ENCODE assay signal across 18 cellular contexts in the genomic region with DNA sequence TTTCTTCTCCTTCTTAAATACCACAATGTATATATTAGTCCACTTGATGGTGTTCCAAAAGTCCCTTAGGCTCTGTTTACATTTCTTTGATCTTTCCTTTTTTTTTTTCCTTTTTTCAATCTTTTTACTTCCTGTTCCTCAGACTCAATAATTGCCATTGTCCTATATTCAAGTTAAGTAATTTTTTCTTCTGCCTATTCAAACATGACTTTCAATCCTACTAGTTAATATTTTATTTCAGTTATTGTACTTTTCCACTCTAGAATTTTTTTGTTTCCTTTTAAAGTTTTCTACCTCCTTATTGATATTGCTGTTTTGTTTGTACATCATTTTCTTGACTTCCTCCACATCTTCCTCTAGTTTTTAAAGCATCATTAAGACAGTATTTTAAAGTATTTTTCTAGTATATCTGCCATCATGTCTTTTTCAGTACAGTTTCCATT. TPM values are rescaled to one million over a fixed set of nuclear protein-coding genes. Genes with fewer than 3 reads are reported as not detected.
A peak's percentile ranks its signal among the peaks of the same experiment; 100 is the strongest.
DNase-seq lines count a peak whose midpoint lies in the region; ATAC-seq, FAIRE-seq and TF ChIP-seq lines count a peak whose summit lies in the region.
"Had no signal": no experiment of that assay in that cellular context is flagged by ENCODE, and none has a peak within 500 bp of the region (broad histone marks: within the 10 kb centered on the region; RNA-seq: fewer than 3 reads in every experiment).

No MANE protein-coding gene starts in this region.

- no peak overlapping the region for H2AFZ ChIP-seq in K562 (ENCODE audit: low read depth, low read length)

- no peaks in the 10 kb centered on the region for H3K9me3 Mint-ChIP-seq in activated naive CD8-positive, alpha-beta T cell (ENCODE audit: low read depth)
- H3K9me3 Mint-ChIP-seq in activated naive CD8-positive, alpha-beta T cell treated with anti-CD3 and anti-CD28 coated beads for 36 hours, result no peaks in the 10 kb centered on the region
- H3K9me3 Mint-ChIP-seq: IgD-negative memory B cell had no signal

- no peak for TF ChIP-seq RAD21 in K562 (CRISPR knock-in tag; conservative IDR thresholded peaks at IDR 0.05 in 1 of 2, IDR thresholded peaks at IDR 0.05 in 1 of 2)

- no peak overlapping the region for H3K9ac ChIP-seq in K562 (ENCODE audit: insufficient read depth in 1 of 2, low read depth in 2 of 2, low read length in 2 of 2)

- H3K27me3 Mint-ChIP-seq in activated naive CD8-positive, alpha-beta T cell, result no peaks in the 10 kb centered on the region
- no peaks in the 10 kb centered on the region for H3K27me3 Mint-ChIP-seq in activated naive CD8-positive, alpha-beta T cell treated with anti-CD3 and anti-CD28 coated beads for 36 hours

- H4K20me1 ChIP-seq in K562 (replicated peaks; ENCODE audit: control insufficient read depth, insufficient read depth, low read length), result no peaks in the 10 kb centered on the region

- no peak for DNase-seq in activated naive CD8-positive, alpha-beta T cell treated with anti-CD3 and anti-CD28 coated beads for 36 hours
- DNase-seq in LoVo (ENCODE audit: low spot score) (peak; percentile 52), K562 (ENCODE audit: extremely low read depth in 1 of 4, low spot score in 3 of 4) (no peak), stomach (no peak), RWPE1 (ENCODE audit: low spot score) (no peak), dedifferentiated amniotic fluid mesenchymal stem cell (ENCODE audit: extremely low spot score) (no peak), NCI-H2171 treated with DMSO at 0.1 percent for 48 hours (lab: John Stamatoyannopoulos, UW) (no peak)
- DNase-seq: C1 segment of cervical spinal cord, DMS153, H7, NCI-H1417 treated with DMSO at 0.1 percent for 48 hours, NCI-H2029 treated with DMSO at 0.1 percent for 48 hours, NCI-H510A, NCI-H82, SHP77 treated with DMSO at 0.1 percent for 48 hours had no signal

- H3K27me3 ChIP-seq in K562 (ENCODE audit: control insufficient read depth in 2 of 2, insufficient read depth in 2 of 2, low read length in 2 of 2) (peaks cover 8 to 10% of the 10 kb centered on the region in 2 experiments; a peak in 4 of 5 replicates), stomach (no peaks in the 10 kb centered on the region)

- H3K4me1 ChIP-seq in K562 (replicated peaks in 1 of 2; ENCODE audit: control insufficient read depth in 2 of 2, insufficient read depth in 2 of 2, low read length in 2 of 2), result no peaks in the 10 kb centered on the region
- H3K4me1 ChIP-seq in stomach, result peaks cover 0 to 17% (median 11%) of the 10 kb centered on the region in 4 donors

- peak overlapping the region; percentile 10 for H3K27ac Mint-ChIP-seq in activated naive CD8-positive, alpha-beta T cell
- H3K27ac Mint-ChIP-seq in activated naive CD8-positive, alpha-beta T cell treated with anti-CD3 and anti-CD28 coated beads for 36 hours, result no peak overlapping the region

- H3K79me2 ChIP-seq in K562 (ENCODE audit: control insufficient read depth, insufficient read depth, low read length), result no peaks in the 10 kb centered on the region

- CTCF ChIA-PET in K562 (lab: Yijun Ruan, JAX; ENCODE audit: low intra/inter-chr PET ratio) (no interaction called here), RWPE1 (lab: Yijun Ruan, JAX) (no interaction called here)

- POLR2A ChIA-PET in K562 (lab: Yijun Ruan, JAX), result no interaction called here
- POLR2A ChIA-PET in RWPE1 (lab: Yijun Ruan, JAX; ENCODE audit: low non-redundant PET), result no interaction called here

- no peaks in the 10 kb centered on the region for H3K9me3 ChIP-seq in K562 (replicated peaks; ENCODE audit: control insufficient read depth, insufficient read depth, low read depth, low read length)
- H3K9me3 ChIP-seq in stomach, result no peaks in the 10 kb centered on the region

- H3K4me2 ChIP-seq in K562 (ENCODE audit: insufficient read depth, low read length), result no peak overlapping the region

- H3K27ac ChIP-seq in K562 (ENCODE audit: extremely low read depth, low read depth, low read length) (no peak overlapping the region), stomach (peak overlapping the region in 3 of 5 donors; percentile 34 to 59 (median 48)), RWPE1 (no peak overlapping the region)

- no peak for FAIRE-seq in K562 (lab: Jason Lieb, UNC)
- FAIRE-seq: RCC 7860 had no signal

- intact Hi-C loops in K562 (cut with micrococcal nuclease), result no loop called here
- intact Hi-C loops in stomach (cut with DNase I; ENCODE audit: low total_unique reads), result no loop called here

- no peak overlapping the region for H3K4me3 Mint-ChIP-seq in activated naive CD8-positive, alpha-beta T cell
- H3K4me3 Mint-ChIP-seq in activated naive CD8-positive, alpha-beta T cell treated with anti-CD3 and anti-CD28 coated beads for 36 hours, result no peak overlapping the region
- H3K4me3 Mint-ChIP-seq: IgD-negative memory B cell had no signal

- H3K4me3 ChIP-seq in K562, result no peak overlapping the region
- no peak overlapping the region for H3K4me3 ChIP-seq in stomach

- ATAC-seq in K562, result no peak

- TF ChIP-seq CTCF in K562 (IDR thresholded peaks at IDR 0.05 in 2 of 3, conservative IDR thresholded peaks at IDR 0.05 in 1 of 3; ENCODE audit: insufficient read depth in 2 of 3, low read depth in 1 of 3, low read length in 3 of 3), result no peak
- no peak for TF ChIP-seq CTCF in stomach (IDR thresholded peaks at IDR 0.05)
- TF ChIP-seq CTCF in RWPE1 (conservative IDR thresholded peaks at IDR 0.05; ENCODE audit: low read depth), result no peak

- in situ Hi-C loops in K562 (cut with MboI), result loop anchor here (25.0 kb wide), 3 partner anchors 100 to 450 kb away; no protein-coding TSS in a partner anchor

- TF ChIP-seq POLR2A in K562 (conservative IDR thresholded peaks at IDR 0.05), result no peak
- TF ChIP-seq POLR2A in stomach (IDR thresholded peaks at IDR 0.05), result no peak

- BruUV-seq in K562 (replicated peaks; lab: Mats Ljungman, UMichigan), result no TSS peak

- H3K4me1 Mint-ChIP-seq in activated naive CD8-positive, alpha-beta T cell (ENCODE audit: low read depth), result peaks cover 11% of the 10 kb centered on the region
- H3K4me1 Mint-ChIP-seq in activated naive CD8-positive, alpha-beta T cell treated with anti-CD3 and anti-CD28 coated beads for 36 hours, result peaks cover 7% of the 10 kb centered on the region

- TF ChIP-seq EP300 in K562 (IDR thresholded peaks at IDR 0.05; ENCODE audit: low read length) (no peak), stomach (IDR thresholded peaks at IDR 0.05) (no peak)

- no peaks in the 10 kb centered on the region for H3K9me1 ChIP-seq in K562 (ENCODE audit: control insufficient read depth, insufficient read depth, low read length)

- no peaks in the 10 kb centered on the region for H3K36me3 Mint-ChIP-seq in activated naive CD8-positive, alpha-beta T cell
- H3K36me3 Mint-ChIP-seq in activated naive CD8-positive, alpha-beta T cell treated with anti-CD3 and anti-CD28 coated beads for 36 hours, result no peaks in the 10 kb centered on the region

- no peaks in the 10 kb centered on the region for H3K36me3 ChIP-seq in K562 (ENCODE audit: control insufficient read depth, insufficient read depth, low read length)
- no peaks in the 10 kb centered on the region for H3K36me3 ChIP-seq in stomach

TF ChIP-seq in K562, 482 proteins besides CTCF, POLR2A, EP300 and RAD21:
- TF ChIP-seq LARP7 (IDR thresholded peaks at IDR 0.05), result 0 out of 2 replicates have a peak, but pooled peaks have one; percentile 39
- TF ChIP-seq ESRRB (CRISPR knock-in tag; IDR thresholded peaks at IDR 0.05; ENCODE audit: borderline replicate concordance), result no peak

RNA-seq across cellular contexts. Expression of gene UQCRC2, which starts 15.8 kb away (rescaled TPM):
- total RNA-seq in activated naive CD8-positive, alpha-beta T cell treated with anti-CD3 and anti-CD28 coated beads for 36 hours, result 100 to 1,000 TPM; 291 to 306 TPM
- 251 and 452 TPM in 2 replicates for total RNA-seq in K562 (2011; cell fraction: chromatin; rRNA removed; ENCODE audit: low replicate concordance)
- 131 and 173 TPM in 2 replicates for total RNA-seq in K562 (2011; cell fraction: nucleolus; rRNA removed)
- total RNA-seq in K562 (2011; cell fraction: nucleoplasm; rRNA removed), result 216 and 244 TPM in 2 replicates
- total RNA-seq in K562 (2014; rRNA removed) (177 and 222 TPM in 2 replicates), K562 (2014; rRNA removed; fragmentation: Illumina TruSeq; extraction: Trizol) (398 and 437 TPM in 2 replicates), K562 (2015; rRNA removed; fragmentation: Illumina TruSeq; extraction: Trizol) (384 and 413 TPM in 2 replicates), K562 (2021) (319 and 329 TPM in 2 replicates), stomach (100 to 1,000 TPM; 124 to 702 (median 247) TPM)
- polyA plus RNA-seq in K562 (2011; rRNA removed) (426 and 516 TPM in 2 replicates), K562 (2014; fragmentation: Illumina TruSeq; extraction: Trizol) (299 and 316 TPM in 2 replicates), K562 (2014; fragmentation: Nextera tagmentation; extraction: Ambion mirVana) (100 to 1,000 TPM; 284 to 424 TPM), K562 (2014; rRNA removed) (250 and 291 TPM in 2 replicates), stomach (100 to 1,000 TPM; 128 to 165 (median 142) TPM)
- polyA plus RNA-seq in K562 (2011; cell fraction: cytosol; rRNA removed), result 160 and 274 TPM in 2 replicates
- polyA plus RNA-seq in K562 (2011; cell fraction: nucleus; rRNA removed), result 298 and 366 TPM in 2 replicates
- polyA plus RNA-seq in K562 (2012), result 317 and 421 TPM in 2 replicates
- 744 and 857 TPM in 2 replicates for polyA minus RNA-seq in K562 (2011; rRNA and poly(A)+ RNA removed)
- polyA minus RNA-seq in K562 (2011; cell fraction: cytosol; rRNA and poly(A)+ RNA removed), result 153 and 211 TPM in 2 replicates
- 115 and 197 TPM in 2 replicates for polyA minus RNA-seq in K562 (2011; cell fraction: nucleus; rRNA and poly(A)+ RNA removed)

Comparison
In these comparisons a context has a peak if more than half of its experiments do, and no peak if none do; other contexts are left out.
1. H3K27ac ChIP-seq: peak in stomach (3 of 5); none in K562 (single experiment) and RWPE1 (single experiment).